Comparison of ENCODE assay signal across 21 cellular contexts in genomic region chr9:87109182-87109581, GRCh38.
A peak's percentile ranks its signal among the peaks of the same experiment; 100 is the strongest.
DNase-seq lines count a peak whose midpoint lies in the region; FAIRE-seq and TF ChIP-seq lines count a peak whose summit lies in the region.
"Had no signal": no experiment of that assay in that cellular context is flagged by ENCODE, and none has a peak within 500 bp of the region (broad histone marks: within the 10 kb centered on the region; RNA-seq: fewer than 3 reads in every experiment).

No MANE protein-coding gene starts in this region.

- H3K18ac ChIP-seq in neuronal stem cell (ENCODE audit: low read length), result no peak overlapping the region

- 78 to 85% methylated on average over 2 of the region's 2 CpGs for WGBS in transverse colon (ENCODE audit: low coverage in 1 of 2), 2 donors
- WGBS in neuronal stem cell (ENCODE audit: extremely low coverage in 2 of 2, insufficient read length in 2 of 2, insufficient replicate concordance in 1 of 2), 2 donors, result no CpG with 5 or more reads among the region's 2 CpGs

- no peak overlapping the region for H2BK12ac ChIP-seq in neuronal stem cell (ENCODE audit: low read length)

- H2AK5ac ChIP-seq in neuronal stem cell (ENCODE audit: low read depth, low read length), result no peak overlapping the region

- H3K4me3 ChIP-seq in breast epithelium (no peak overlapping the region), epithelial cell of proximal tubule (ENCODE audit: low read depth, low read length) (no peak overlapping the region), keratinocyte (ENCODE audit: control insufficient read depth in 2 of 3, extremely low read depth in 1 of 3, insufficient read depth in 2 of 3, low read depth in 1 of 3, low read length in 3 of 3) (no peak overlapping the region), transverse colon (no peak overlapping the region), neuronal stem cell (ENCODE audit: low read length in 2 of 2) (no peak overlapping the region)
- H3K4me3 ChIP-seq: colonic mucosa, right lobe of liver, thoracic aorta had no signal

- H3K9me3 ChIP-seq in breast epithelium (peaks cover 0 to 7% of the 10 kb centered on the region in 2 donors), keratinocyte (ENCODE audit: control insufficient read depth, low read depth, low read length) (no peaks in the 10 kb centered on the region), transverse colon (no peaks in the 10 kb centered on the region), neuronal stem cell (replicated peaks in 1 of 2; ENCODE audit: control insufficient read depth in 2 of 2, insufficient read depth in 1 of 2, low read depth in 1 of 2, low read length in 2 of 2) (no peaks in the 10 kb centered on the region)
- H3K9me3 ChIP-seq: colonic mucosa, right lobe of liver, thoracic aorta had no signal

- H3K4me3 Mint-ChIP-seq in MCF 10A (ENCODE audit: unreplicated experiment), result no peak overlapping the region
- H3K4me3 Mint-ChIP-seq: neural crest cell had no signal

- H2BK5ac ChIP-seq in neuronal stem cell (ENCODE audit: low read length), result no peak overlapping the region

- TF ChIP-seq POLR2A in breast epithelium (IDR thresholded peaks at IDR 0.05) (no peak), transverse colon (IDR thresholded peaks at IDR 0.05) (no peak)

- dilution Hi-C loops in keratinocyte (cut with MboI; ENCODE audit: extremely low pct_ligation_motif_present, low sequenced_read_pairs), result no loop called here

- intact Hi-C loops in MCF 10A (cut with micrococcal nuclease), result loop anchor here (5.0 kb wide), 1 partner anchor 162 kb away; the partner anchor contains the start of gene GAS1
- intact Hi-C loops in breast epithelium (cut with DNase I; ENCODE audit: low total_unique reads), result no loop called here
- intact Hi-C loops in transverse colon (cut with DNase I; ENCODE audit: low total_unique reads), result no loop called here

- H3K4me1 ChIP-seq in breast epithelium (peaks cover 0 to 4% of the 10 kb centered on the region in 2 donors), keratinocyte (ENCODE audit: control insufficient read depth, extremely low read depth, insufficient read depth, low read length) (peaks cover 22% of the 10 kb centered on the region), transverse colon (peaks cover 0 to 6% (median 2%) of the 10 kb centered on the region in 4 donors), neuronal stem cell (ENCODE audit: control insufficient read depth in 2 of 2, insufficient read depth in 1 of 2, low read depth in 1 of 2, low read length in 2 of 2) (peaks cover 0 to 1% of the 10 kb centered on the region in 2 donors)
- H3K4me1 ChIP-seq: colonic mucosa, right lobe of liver had no signal

- H3K79me2 ChIP-seq in keratinocyte (ENCODE audit: control insufficient read depth, insufficient read depth, low read length), result no peaks in the 10 kb centered on the region

- CTCF ChIA-PET in MCF 10A (lab: Yijun Ruan, JAX), result interaction anchor here (0.7 kb wide), 1 partner anchor 8 kb away, joined by 3 read pairs; no protein-coding TSS in a partner anchor

- no peak overlapping the region for H4K91ac ChIP-seq in neuronal stem cell (ENCODE audit: low read depth, low read length, poor library complexity)

- no peaks in the 10 kb centered on the region for H3K79me1 ChIP-seq in neuronal stem cell (ENCODE audit: low read depth, low read length)

- H2BK120ac ChIP-seq in neuronal stem cell (ENCODE audit: low read depth, low read length), result no peak overlapping the region

- peaks cover 7% of the 10 kb centered on the region for H3K9me3 Mint-ChIP-seq in MCF 10A (ENCODE audit: unreplicated experiment)
- H3K9me3 Mint-ChIP-seq: neural crest cell had no signal

- no peak overlapping the region for H3K4ac ChIP-seq in neuronal stem cell (ENCODE audit: low read length)

- no peaks in the 10 kb centered on the region for H3K36me3 Mint-ChIP-seq in MCF 10A (ENCODE audit: insufficient read depth, unreplicated experiment)

- H3K14ac ChIP-seq in neuronal stem cell (ENCODE audit: low read length), result no peak overlapping the region

- DNase-seq in MCF 10A (ENCODE audit: unreplicated experiment), result peak; percentile 53
- DNase-seq in breast epithelium (ENCODE audit: low spot score in 2 of 2), result no peak
- DNase-seq in epithelial cell of proximal tubule (ENCODE audit: low read depth), result peak; percentile 23
- no peak for DNase-seq in keratinocyte (ENCODE audit: low read depth, low spot score)
- DNase-seq in transverse colon, result no peak
- no peak for DNase-seq in GOT3 (lab: John Stamatoyannopoulos, UW)
- no peak for DNase-seq in UCSD-AML1 (lab: John Stamatoyannopoulos, UW; ENCODE audit: unreplicated experiment)
- no peak for DNase-seq in neuronal stem cell (ENCODE audit: low spot score)
- DNase-seq: activated T-cell treated with anti-CD3 and anti-CD28 coated beads, Interleukin-2, amount 50 U/mL, for 1 hour; colonic mucosa; Kasumi-1; NCI-H1436 treated with DMSO at 0.1 percent for 48 hours; right lobe of liver; stimulated activated CD4-positive, alpha-beta T cell treated with anti-CD3 and anti-CD28 coated beads, Interleukin-4, amount 100 ng/mL, for 24 hours had no signal

- peak; percentile 86 for FAIRE-seq in keratinocyte (lab: Jason Lieb, UNC)
- FAIRE-seq: TTC549 had no signal

- H3K36me3 ChIP-seq in breast epithelium, result no peaks in the 10 kb centered on the region
- H3K36me3 ChIP-seq in keratinocyte (ENCODE audit: control insufficient read depth in 2 of 2, extremely low read depth in 1 of 2, insufficient read depth in 2 of 2, low read length in 2 of 2), result no peaks in the 10 kb centered on the region
- H3K36me3 ChIP-seq in transverse colon, result no peaks in the 10 kb centered on the region
- H3K36me3 ChIP-seq in neuronal stem cell (replicated peaks in 1 of 2; ENCODE audit: control insufficient read depth in 2 of 2, insufficient read depth in 2 of 2, low read length in 2 of 2), result no peaks in the 10 kb centered on the region
- H3K36me3 ChIP-seq: colonic mucosa, right lobe of liver, thoracic aorta had no signal

- H3K27ac ChIP-seq in breast epithelium (no peak overlapping the region), keratinocyte (ENCODE audit: control insufficient read depth, insufficient read depth, low read length) (no peak overlapping the region), transverse colon (peak overlapping the region in 3 of 4 donors; percentile 5 to 42 (median 32)), neuronal stem cell (replicated peaks; ENCODE audit: low read length) (no peak overlapping the region)
- H3K27ac ChIP-seq: 22Rv1, C4-2B, colonic mucosa, epithelial cell of prostate, right lobe of liver, thoracic aorta had no signal

- POLR2A ChIA-PET in MCF 10A (lab: Yijun Ruan, JAX), result interaction anchor here (0.6 kb wide), 1 partner anchor 45 kb away, joined by 3 read pairs; no protein-coding TSS in a partner anchor

- in situ Hi-C loops in transverse colon (cut with MboI; ENCODE audit: low pct_ligation_motif_present in 1 of 4, low pct_unique_long_range_greater_than_20kb in 1 of 4, low sequenced_read_pairs in 3 of 4), result no loop called here

- H2BK15ac ChIP-seq in neuronal stem cell (ENCODE audit: low read length), result no peak overlapping the region

- H3K9me1 ChIP-seq in keratinocyte (ENCODE audit: control insufficient read depth, extremely low read depth, insufficient read depth, low read length), result no peaks in the 10 kb centered on the region

- no peak overlapping the region for H4K8ac ChIP-seq in neuronal stem cell (ENCODE audit: low read depth, low read length)

- no peaks in the 10 kb centered on the region for H4K20me1 ChIP-seq in keratinocyte (ENCODE audit: control insufficient read depth, extremely low read depth, insufficient read depth, low read length)

- TF ChIP-seq CTCF in MCF 10A (IDR thresholded peaks at IDR 0.05; ENCODE audit: unreplicated experiment), result no peak
- no peak for TF ChIP-seq CTCF in breast epithelium (IDR thresholded peaks at IDR 0.05)
- TF ChIP-seq CTCF in epithelial cell of proximal tubule (conservative IDR thresholded peaks at IDR 0.05; ENCODE audit: low read depth, low read length), result no peak
- TF ChIP-seq CTCF in keratinocyte (optimal IDR thresholded peaks at IDR 0.05 in 1 of 3, IDR thresholded peaks at IDR 0.05 in 1 of 3, conservative IDR thresholded peaks at IDR 0.05 in 1 of 3; ENCODE audit: extremely low read depth in 1 of 3, insufficient read depth in 2 of 3, low read length in 3 of 3), result no peak
- TF ChIP-seq CTCF in transverse colon (IDR thresholded peaks at IDR 0.05), result no peak

- H3K4me1 Mint-ChIP-seq in MCF 10A (ENCODE audit: insufficient read depth, unreplicated experiment), result peaks cover 30% of the 10 kb centered on the region

- no peaks in the 10 kb centered on the region for H3K27me3 Mint-ChIP-seq in MCF 10A (ENCODE audit: insufficient read depth, unreplicated experiment)

- H3K9ac ChIP-seq in keratinocyte (ENCODE audit: control insufficient read depth, extremely low read depth, insufficient read depth, low read length) (no peak overlapping the region), neuronal stem cell (ENCODE audit: low read depth, low read length, poor library complexity) (no peak overlapping the region)

- H2AFZ ChIP-seq in keratinocyte (ENCODE audit: control insufficient read depth, low read length) (no peak overlapping the region), neuronal stem cell (ENCODE audit: low read length) (no peak overlapping the region)

- H3K27ac Mint-ChIP-seq in MCF 10A (ENCODE audit: low read depth, unreplicated experiment), result peak overlapping the region; percentile 22
- H3K27ac Mint-ChIP-seq: activated naive CD4-positive, alpha-beta T cell treated with anti-CD3 and anti-CD28 coated beads, Interleukin-2, amount 50 U/mL, for 72 hours had no signal

- H3K23ac ChIP-seq in neuronal stem cell (ENCODE audit: low read depth, low read length, poor library complexity), result no peak overlapping the region

- H3K27me3 ChIP-seq in breast epithelium (no peaks in the 10 kb centered on the region), keratinocyte (ENCODE audit: control insufficient read depth, extremely low read depth, insufficient read depth, low read length) (no peaks in the 10 kb centered on the region), transverse colon (no peaks in the 10 kb centered on the region), neuronal stem cell (ENCODE audit: control insufficient read depth in 3 of 3, insufficient read depth in 3 of 3, low read depth in 1 of 3, low read length in 3 of 3) (no peaks in the 10 kb centered on the region)
- H3K27me3 ChIP-seq: colonic mucosa, right lobe of liver had no signal

- no peak overlapping the region for H3K4me2 ChIP-seq in keratinocyte (ENCODE audit: control insufficient read depth, extremely low read depth, insufficient read depth, low read depth, low read length)
- no peak overlapping the region for H3K4me2 ChIP-seq in neuronal stem cell (ENCODE audit: insufficient read depth, low read length, poor library complexity, severe bottlenecking)

- no TSS peak for BruUV-seq in MCF 10A (replicated peaks; lab: Mats Ljungman, UMichigan)

- no peak for TF ChIP-seq EP300 in transverse colon (IDR thresholded peaks at IDR 0.05; ENCODE audit: low read depth)

Comparison
In these comparisons a context has a peak if more than half of its experiments do, and no peak if none do; other contexts are left out.
1. DNase-seq: peak in MCF 10A (single experiment) and epithelial cell of proximal tubule (single experiment); none in breast epithelium (0 of 2), keratinocyte (single experiment), transverse colon (single experiment), GOT3 (single experiment), UCSD-AML1 (single experiment) and neuronal stem cell (single experiment).
2. H3K27ac ChIP-seq: peak in transverse colon (3 of 4); none in breast epithelium (0 of 2), keratinocyte (single experiment) and neuronal stem cell (single experiment).